1 cellular context compared by ENCODE assay signal in genomic region chr2:43226955-43227829, GRCh38.
TF ChIP-seq lines count a peak whose summit lies in the region.

No MANE protein-coding gene starts in this region.

TF ChIP-seq in HEK293, 187 proteins besides CTCF, POLR2A, EP300 and RAD21 (continued from another document):
- TF ChIP-seq BCL6B (tag by site-specific recombination; IDR thresholded peaks at IDR 0.05) = no peak
- TF ChIP-seq ZIC2 (tag by site-specific recombination; IDR thresholded peaks at IDR 0.05) = peak; percentile 34; the same call in 1 of the 2 replicates
- no peak for TF ChIP-seq ZNF211 (tag by site-specific recombination; IDR thresholded peaks at IDR 0.05; ENCODE audit: low read depth)
- 0 out of 2 replicates have a peak, but pooled peaks have one; percentile 3 for TF ChIP-seq GLIS2 (tag by site-specific recombination; IDR thresholded peaks at IDR 0.05)
- TF ChIP-seq ZBTB49 (tag by site-specific recombination; IDR thresholded peaks at IDR 0.05; ENCODE audit: low read depth) = no peak
- no peak for TF ChIP-seq ZNF560 (tag by site-specific recombination; IDR thresholded peaks at IDR 0.05; ENCODE audit: borderline replicate concordance)
- no peak for TF ChIP-seq SETDB1 (IDR thresholded peaks at IDR 0.05; ENCODE audit: insufficient read length, low read length)
- peak; percentile 22; the same call in 1 of the 2 replicates for TF ChIP-seq ZFP69B (tag by site-specific recombination; IDR thresholded peaks at IDR 0.05)
- no peak for TF ChIP-seq ZNF623 (tag by site-specific recombination; IDR thresholded peaks at IDR 0.05)
- TF ChIP-seq PRDM2 (tag by site-specific recombination; IDR thresholded peaks at IDR 0.05; ENCODE audit: borderline replicate concordance) = no peak
- 0 out of 2 replicates have a peak, but pooled peaks have one; percentile 8 for TF ChIP-seq ZNF639 (tag by site-specific recombination; IDR thresholded peaks at IDR 0.05)
- no peak for TF ChIP-seq ZNF354C (tag by site-specific recombination; IDR thresholded peaks at IDR 0.05; ENCODE audit: borderline replicate concordance, low read depth)
- TF ChIP-seq ZNF19 (tag by site-specific recombination; IDR thresholded peaks at IDR 0.05; ENCODE audit: low read depth) = no peak
- 0 out of 2 replicates have a peak, but pooled peaks have one; percentile 36 for TF ChIP-seq ZNF391 (tag by site-specific recombination; IDR thresholded peaks at IDR 0.05; ENCODE audit: borderline replicate concordance, low read depth)
- no peak for TF ChIP-seq OVOL3 (tag by site-specific recombination; IDR thresholded peaks at IDR 0.05)
- TF ChIP-seq ZNF768 (tag by site-specific recombination; IDR thresholded peaks at IDR 0.05) = no peak
